Comparison of ENCODE assay signal across 10 cellular contexts in the genomic region with DNA sequence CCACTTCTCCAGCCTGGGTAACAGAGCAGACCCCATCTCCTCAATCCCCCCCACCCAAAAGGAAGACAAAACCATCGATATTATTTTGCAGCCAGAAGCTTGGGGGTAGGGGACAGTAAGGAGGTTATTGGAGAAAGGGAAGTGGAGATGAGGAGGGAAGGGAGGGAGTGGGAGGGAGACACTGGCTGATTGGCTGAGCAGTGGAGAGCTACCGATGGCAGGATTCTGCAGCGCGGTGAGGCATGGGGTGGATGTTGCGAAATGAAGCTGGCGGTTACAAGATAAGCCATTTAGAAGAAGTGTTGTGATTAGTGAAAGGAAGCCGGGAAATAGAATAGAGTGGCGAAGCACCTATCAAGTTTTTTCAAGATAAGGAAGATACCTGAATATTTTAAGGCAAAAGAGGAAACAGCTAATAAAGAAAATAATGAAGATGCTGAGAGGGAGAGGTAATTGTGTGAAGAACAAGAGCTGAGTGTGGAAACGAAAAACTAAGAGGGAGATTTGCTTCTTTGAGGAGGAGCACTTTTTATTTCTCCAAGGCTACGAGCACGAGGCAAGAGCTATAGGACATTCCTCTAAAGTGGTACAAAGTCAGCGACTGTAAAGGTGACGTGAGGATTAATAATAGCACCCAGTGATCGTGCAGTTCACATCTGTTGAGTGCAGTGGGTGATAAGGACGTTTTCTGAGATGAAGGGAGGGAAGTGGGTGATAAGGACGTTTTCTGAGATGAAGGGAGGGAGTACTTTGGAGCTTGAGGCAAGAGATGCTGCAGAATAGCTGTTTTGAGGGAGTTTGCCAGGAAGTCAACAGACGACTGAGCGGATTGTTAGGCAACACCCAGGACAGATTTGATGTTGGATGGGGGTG.
DNase-seq lines count a peak whose midpoint lies in the region; ATAC-seq, FAIRE-seq and TF ChIP-seq lines count a peak whose summit lies in the region.
"Had no signal": no experiment of that assay in that cellular context is flagged by ENCODE, and none has a peak within 500 bp of the region (broad histone marks: within the 10 kb centered on the region; RNA-seq: fewer than 3 reads in every experiment).

No MANE protein-coding gene starts in this region.

- peaks cover 3% of the 10 kb centered on the region for H3K4me1 ChIP-seq in right cardiac atrium (ENCODE audit: control insufficient read depth, insufficient read depth, low read length)

- no peak for TF ChIP-seq POLR2A in GM12892 (IDR thresholded peaks at IDR 0.05; ENCODE audit: low read depth, low read length)

- peaks cover 3% of the 10 kb centered on the region for H3K27me3 Mint-ChIP-seq in activated CD4-positive, alpha-beta memory T cell treated with anti-CD3 and anti-CD28 coated beads, Interleukin-2, amount 10 ng/mL, durations not matched to agents 7 days and 5 days

- CTCF ChIA-PET in activated CD4-positive, alpha-beta memory T cell treated with anti-CD3 and anti-CD28 coated beads, Interleukin-2, amount 10 ng/mL, durations not matched to agents 7 days and 5 days (lab: Charles Lee), result interaction anchor here (0.8 to 2.4 kb wide), 4 partner anchors 9 to 250 kb away, joined by 3 to 28 read pairs (median 5); no protein-coding TSS in a partner anchor

- peak; percentile 72 for DNase-seq in NCI-H82 (lab: John Stamatoyannopoulos, UW)
- no peak for DNase-seq in NCI-H82 treated with DMSO at 0.1 percent for 48 hours (lab: John Stamatoyannopoulos, UW; ENCODE audit: unreplicated experiment)
- peak; percentile 30 for DNase-seq in activated CD4-positive, alpha-beta memory T cell treated with anti-CD3 and anti-CD28 coated beads, Interleukin-2, amount 10 ng/mL, durations not matched to agents 7 days and 5 days
- DNase-seq in right cardiac atrium, result peak; percentile 56 to 85 (median 77)
- DNase-seq in stimulated activated CD8-positive, alpha-beta memory T cell treated with anti-CD3 and anti-CD28 coated beads, Interleukin-4, amount 100 ng/mL, for 48 hours, result peak; percentile 45
- no peak for DNase-seq in GM12892 (ENCODE audit: insufficient read length)
- DNase-seq in NCI-H2196 treated with DMSO at 0.1 percent for 48 hours (lab: John Stamatoyannopoulos, UW; ENCODE audit: unreplicated experiment), result no peak
- no peak for DNase-seq in NK-92 (lab: John Stamatoyannopoulos, UW; ENCODE audit: unreplicated experiment)
- DNase-seq: PC-3 had no signal

- POLR2A ChIA-PET in activated CD4-positive, alpha-beta memory T cell treated with anti-CD3 and anti-CD28 coated beads, Interleukin-2, amount 10 ng/mL, durations not matched to agents 7 days and 5 days (lab: Charles Lee), result interaction anchor here (1.3 to 2.3 kb wide), 4 partner anchors 9 to 216 kb away, joined by 5 to 7 read pairs (median 6); a partner anchor contains a TSS

- no peak overlapping the region for H3K4me3 Mint-ChIP-seq in activated CD4-positive, alpha-beta memory T cell treated with anti-CD3 and anti-CD28 coated beads, Interleukin-2, amount 10 ng/mL, durations not matched to agents 7 days and 5 days

- peak; percentile 89 for ATAC-seq in right cardiac atrium
- ATAC-seq: PC-3 had no signal

- H3K27me3 ChIP-seq in right cardiac atrium (ENCODE audit: control insufficient read depth, insufficient read depth), result no peaks in the 10 kb centered on the region

- no peaks in the 10 kb centered on the region for H3K9me3 Mint-ChIP-seq in activated CD4-positive, alpha-beta memory T cell treated with anti-CD3 and anti-CD28 coated beads, Interleukin-2, amount 10 ng/mL, durations not matched to agents 7 days and 5 days

- FAIRE-seq in GM12892 (lab: Jason Lieb, UNC), result no peak
- FAIRE-seq: A204.1 had no signal

- H3K4me1 Mint-ChIP-seq in activated CD4-positive, alpha-beta memory T cell treated with anti-CD3 and anti-CD28 coated beads, Interleukin-2, amount 10 ng/mL, durations not matched to agents 7 days and 5 days, result peaks cover 16% of the 10 kb centered on the region

- H3K4me3 ChIP-seq in right cardiac atrium (ENCODE audit: low read length), result peak overlapping the region; percentile 27

- H3K9me3 ChIP-seq in right cardiac atrium (ENCODE audit: control insufficient read depth, low read length), result no peaks in the 10 kb centered on the region

- no peak overlapping the region for H3K27ac ChIP-seq in right cardiac atrium (ENCODE audit: low read length)

- intact Hi-C loops in right cardiac atrium (cut with DNase I), result loop anchor here in 1 of 4 donors (10.0 kb wide), 1 partner anchor 447 kb away; no protein-coding TSS in a partner anchor

- H3K27ac Mint-ChIP-seq in activated CD4-positive, alpha-beta memory T cell treated with anti-CD3 and anti-CD28 coated beads, Interleukin-2, amount 10 ng/mL, durations not matched to agents 7 days and 5 days, result no peak overlapping the region

- 21% methylated on average over 18 of the region's 18 CpGs for WGBS in right cardiac atrium

- H3K36me3 Mint-ChIP-seq in activated CD4-positive, alpha-beta memory T cell treated with anti-CD3 and anti-CD28 coated beads, Interleukin-2, amount 10 ng/mL, durations not matched to agents 7 days and 5 days (ENCODE audit: low read depth), result no peaks in the 10 kb centered on the region

Comparison
In these comparisons a context has a peak if more than half of its experiments do, and no peak if none do; other contexts are left out.
1. DNase-seq: peak in NCI-H82 (single experiment), activated CD4-positive, alpha-beta memory T cell treated with anti-CD3 and anti-CD28 coated beads, Interleukin-2, amount 10 ng/mL, durations not matched to agents 7 days and 5 days (single experiment), right cardiac atrium (3 of 3) and stimulated activated CD8-positive, alpha-beta memory T cell treated with anti-CD3 and anti-CD28 coated beads, Interleukin-4, amount 100 ng/mL, for 48 hours (single experiment); none in NCI-H82 treated with DMSO at 0.1 percent for 48 hours (single experiment), GM12892 (single experiment), NCI-H2196 treated with DMSO at 0.1 percent for 48 hours (single experiment) and NK-92 (single experiment).